Comparison of ENCODE assay signal across 1 cellular context in the genomic region with DNA sequence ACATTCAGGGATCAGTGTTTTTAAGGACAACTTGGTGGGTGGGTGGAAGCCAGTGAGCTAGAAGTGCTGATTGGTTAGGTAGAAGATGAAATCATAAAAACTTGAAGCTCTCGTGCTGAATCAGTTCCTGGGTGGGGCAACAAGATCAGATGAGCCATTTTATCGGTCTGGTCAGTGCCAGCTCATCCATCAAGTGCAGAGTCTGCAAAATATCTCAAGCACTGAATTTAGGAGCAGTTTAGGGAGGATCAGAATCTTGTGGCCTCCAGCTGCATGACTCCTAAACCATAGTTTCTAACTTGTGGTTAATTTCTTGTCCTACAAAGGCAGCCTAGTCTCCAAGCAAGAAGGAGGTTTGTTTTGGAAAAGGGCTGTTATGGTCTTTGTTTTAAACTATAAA.
TF ChIP-seq lines count a peak whose summit lies in the region.

No MANE protein-coding gene starts in this region.

TF ChIP-seq in HCT116, 20 proteins besides CTCF, POLR2A, EP300 and RAD21:
- TF ChIP-seq EZH2 (IDR thresholded peaks at IDR 0.05) = no peak
- no peak for TF ChIP-seq POLR2AphosphoS5 (IDR thresholded peaks at IDR 0.05; ENCODE audit: low read depth, low read length)
- no peak for TF ChIP-seq ELF1 (IDR thresholded peaks at IDR 0.05; ENCODE audit: borderline replicate concordance, low read depth)
- TF ChIP-seq SRF (IDR thresholded peaks at IDR 0.05; ENCODE audit: low read depth) = no peak
